ENCODE assay signal across 8 cellular contexts in the genomic region with DNA sequence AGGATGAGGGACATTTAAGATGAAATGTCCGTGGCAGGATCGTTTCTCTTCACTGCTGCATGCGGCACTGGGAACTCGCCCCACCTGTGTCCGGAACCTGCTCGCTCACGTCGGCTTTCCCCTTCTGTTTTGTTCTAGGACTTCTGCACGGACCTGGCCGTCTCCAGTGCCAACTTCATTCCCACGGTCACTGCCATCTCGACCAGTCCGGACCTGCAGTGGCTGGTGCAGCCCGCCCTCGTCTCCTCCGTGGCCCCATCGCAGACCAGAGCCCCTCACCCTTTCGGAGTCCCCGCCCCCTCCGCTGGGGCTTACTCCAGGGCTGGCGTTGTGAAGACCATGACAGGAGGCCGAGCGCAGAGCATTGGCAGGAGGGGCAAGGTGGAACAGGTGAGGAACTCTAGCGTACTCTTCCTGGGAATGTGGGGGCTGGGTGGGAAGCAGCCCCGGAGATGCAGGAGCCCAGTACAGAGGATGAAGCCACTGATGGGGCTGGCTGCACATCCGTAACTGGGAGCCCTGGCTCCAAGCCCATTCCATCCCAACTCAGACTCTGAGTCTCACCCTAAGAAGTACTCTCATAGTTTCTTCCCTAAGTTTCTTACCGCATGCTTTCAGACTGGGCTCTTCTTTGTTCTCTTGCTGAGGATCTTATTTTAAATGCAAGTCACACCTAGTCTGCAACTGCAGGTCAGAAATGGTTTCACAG. TPM values are rescaled to one million over a fixed set of nuclear protein-coding genes. Genes with fewer than 3 reads are reported as not detected.
DNase-seq lines count a peak whose midpoint lies in the region; TF ChIP-seq lines count a peak whose summit lies in the region.

No MANE protein-coding gene starts in this region.

- no peaks in the 10 kb centered on the region for H3K4me1 ChIP-seq in urinary bladder (ENCODE audit: insufficient read depth)

- H3K4me3 ChIP-seq in AG04449 (ENCODE audit: low read depth, low read length) (peak overlapping the region; percentile 95), urinary bladder (ENCODE audit: low read depth, low read length) (peak overlapping the region; percentile 51)

- no peak for TF ChIP-seq CTCF in AG04449 (IDR thresholded peaks at IDR 0.05; ENCODE audit: insufficient read depth, low read length, missing control alignments)

- DNase-seq in AG04449 (ENCODE audit: low read depth, low spot score): no peak
- DNase-seq in NAMALWA (ENCODE audit: low spot score): peak; percentile 26
- DNase-seq in medulla oblongata (ENCODE audit: extremely low spot score): peak; percentile 39
- DNase-seq in NCI-H82 (lab: John Stamatoyannopoulos, UW): no peak
- DNase-seq in stimulated activated CD4-positive, alpha-beta T cell treated with anti-CD3 and anti-CD28 coated beads, Interleukin-12 subunit alpha, Interleukin-12 subunit beta, amount 100 ng/mL, for 4 hours: no peak
- no peak for DNase-seq in NCI-H187 treated with DMSO at 0.1 percent for 48 hours (lab: John Stamatoyannopoulos, UW)

- CTCF ChIA-PET in AG04449 (lab: Yijun Ruan, JAX): no interaction called here

- POLR2A ChIA-PET in AG04449 (lab: Yijun Ruan, JAX): interaction anchor here (1.2 to 1.5 kb wide), 7 partner anchors 10 to 97 kb away, joined by 3 to 8 read pairs (median 7); no protein-coding TSS in a partner anchor

- WGBS in urinary bladder: 9% methylated on average over 27 of the region's 27 CpGs

- H3K27ac ChIP-seq in cingulate gyrus (ENCODE audit: low read depth, low read length) (peak overlapping the region; percentile 95), urinary bladder (ENCODE audit: low read depth) (peak overlapping the region; percentile 42)

- no peaks in the 10 kb centered on the region for H3K36me3 ChIP-seq in urinary bladder (ENCODE audit: insufficient read depth)

RNA-seq across cellular contexts. Expression of a gene that starts 1.3 kb away (rescaled TPM):
- 219 TPM for total RNA-seq in urinary bladder
- polyA plus RNA-seq in urinary bladder: 1,557 TPM

Comparison
In these comparisons a context has a peak if more than half of its experiments do, and no peak if none do; other contexts are left out.
1. DNase-seq: peak in NAMALWA (single experiment) and medulla oblongata (single experiment); none in AG04449 (single experiment), NCI-H82 (single experiment), stimulated activated CD4-positive, alpha-beta T cell treated with anti-CD3 and anti-CD28 coated beads, Interleukin-12 subunit alpha, Interleukin-12 subunit beta, amount 100 ng/mL, for 4 hours (single experiment) and NCI-H187 treated with DMSO at 0.1 percent for 48 hours (single experiment).